23 cellular contexts compared by ENCODE assay signal in the genomic region with DNA sequence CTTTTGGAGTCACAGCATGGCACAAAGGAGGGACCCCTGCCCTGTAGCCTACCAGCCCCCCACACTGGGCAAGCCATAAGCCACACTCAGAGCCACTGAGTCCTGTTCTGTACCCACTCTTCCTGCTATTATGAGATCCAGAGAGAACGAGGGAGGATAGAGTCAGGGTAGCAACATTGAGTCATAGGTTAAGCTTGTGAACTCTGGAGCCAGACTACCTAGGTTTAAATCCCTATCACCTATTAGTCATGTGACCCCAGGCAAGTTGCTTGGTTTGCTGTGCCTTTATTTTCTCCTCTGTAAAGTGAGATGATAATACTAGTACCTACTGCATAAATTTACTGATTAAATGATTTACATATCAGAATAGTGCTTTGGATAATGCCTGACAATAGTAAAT.
"Had no signal": no experiment of that assay in that cellular context is flagged by ENCODE, and none has a peak within 500 bp of the region (broad histone marks: within the 10 kb centered on the region; RNA-seq: fewer than 3 reads in every experiment).

No MANE protein-coding gene starts in this region.

- ATAC-seq: activated CD8-positive, alpha-beta memory T cell treated with anti-CD3 and anti-CD28 coated beads, Interleukin-2, amount 10 ng/mL, durations not matched to agents 7 days and 5 days; left lung had no signal

- H3K9me3 ChIP-seq: left lung, tibial artery, uterus had no signal

- H3K27ac ChIP-seq: dorsolateral prefrontal cortex, left lung, tibial artery, uterus had no signal

- H3K36me3 ChIP-seq: left lung, tibial artery, uterus had no signal

- H3K27me3 ChIP-seq: dorsolateral prefrontal cortex, left lung, tibial artery, uterus had no signal

- H3K27ac Mint-ChIP-seq: activated CD4-positive, alpha-beta memory T cell treated with anti-CD3 and anti-CD28 coated beads, Interleukin-2, amount 10 ng/mL, durations not matched to agents 7 days and 5 days; activated CD8-positive, alpha-beta memory T cell treated with anti-CD3 and anti-CD28 coated beads, Interleukin-2, amount 10 ng/mL, durations not matched to agents 7 days and 5 days; activated naive CD8-positive, alpha-beta T cell treated with anti-CD3 and anti-CD28 coated beads for 36 hours; endodermal cell had no signal

- H3K4me3 Mint-ChIP-seq: activated CD4-positive, alpha-beta memory T cell treated with anti-CD3 and anti-CD28 coated beads, Interleukin-2, amount 10 ng/mL, durations not matched to agents 7 days and 5 days; activated CD8-positive, alpha-beta memory T cell treated with anti-CD3 and anti-CD28 coated beads, Interleukin-2, amount 10 ng/mL, durations not matched to agents 7 days and 5 days; activated naive CD8-positive, alpha-beta T cell treated with anti-CD3 and anti-CD28 coated beads for 36 hours; endodermal cell; nephron progenitor cell had no signal

- H3K4me3 ChIP-seq: dorsolateral prefrontal cortex, left lung, tibial artery, uterus had no signal

- DNase-seq: activated CD4-positive, alpha-beta memory T cell treated with anti-CD3 and anti-CD28 coated beads, Interleukin-2, amount 10 ng/mL, durations not matched to agents 7 days and 5 days; activated CD4-positive, alpha-beta T cell treated with anti-CD3 and anti-CD28 coated beads for 48 hours; activated CD4-positive, CD25-positive, alpha-beta regulatory T cell; activated CD8-positive, alpha-beta memory T cell treated with anti-CD3 and anti-CD28 coated beads, Interleukin-2, amount 10 ng/mL, durations not matched to agents 7 days and 5 days; activated naive CD8-positive, alpha-beta T cell treated with anti-CD3 and anti-CD28 coated beads for 36 hours; amygdala; central memory CD4-positive, alpha-beta T cell; dorsolateral prefrontal cortex; endodermal cell; hypothalamus; left lung; nephron progenitor cell; nucleus accumbens; stimulated activated CD4-positive, alpha-beta T cell treated with anti-CD3 and anti-CD28 coated beads, Interleukin-12 subunit alpha, Interleukin-12 subunit beta, amount 100 ng/mL, for 4 hours; stimulated activated CD4-positive, alpha-beta T cell treated with anti-CD3 and anti-CD28 coated beads, Interleukin-1b, Interleukin-23, amount 100 ng/mL, for 48 hours; stimulated activated CD8-positive, alpha-beta memory T cell treated with anti-CD3 and anti-CD28 coated beads, Interleukin-4, amount 100 ng/mL, for 48 hours; stimulated activated naive CD4-positive, alpha-beta T cell treated with Interleukin-2 at 50 U/mL for 16 hours; T1000; tibial artery; uterus had no signal

- FAIRE-seq: colon, frontal cortex, keratinocyte had no signal

- H3K4me1 ChIP-seq: left lung, tibial artery, uterus had no signal

- H3K36me3 Mint-ChIP-seq: activated CD8-positive, alpha-beta memory T cell treated with anti-CD3 and anti-CD28 coated beads, Interleukin-2, amount 10 ng/mL, durations not matched to agents 7 days and 5 days; activated naive CD8-positive, alpha-beta T cell treated with anti-CD3 and anti-CD28 coated beads for 36 hours had no signal

- H3K9me3 Mint-ChIP-seq: activated CD4-positive, alpha-beta memory T cell treated with anti-CD3 and anti-CD28 coated beads, Interleukin-2, amount 10 ng/mL, durations not matched to agents 7 days and 5 days; activated naive CD8-positive, alpha-beta T cell treated with anti-CD3 and anti-CD28 coated beads for 36 hours; nephron progenitor cell had no signal

- H3K4me1 Mint-ChIP-seq: activated naive CD8-positive, alpha-beta T cell treated with anti-CD3 and anti-CD28 coated beads for 36 hours; nephron progenitor cell had no signal
